In the genomic region with DNA sequence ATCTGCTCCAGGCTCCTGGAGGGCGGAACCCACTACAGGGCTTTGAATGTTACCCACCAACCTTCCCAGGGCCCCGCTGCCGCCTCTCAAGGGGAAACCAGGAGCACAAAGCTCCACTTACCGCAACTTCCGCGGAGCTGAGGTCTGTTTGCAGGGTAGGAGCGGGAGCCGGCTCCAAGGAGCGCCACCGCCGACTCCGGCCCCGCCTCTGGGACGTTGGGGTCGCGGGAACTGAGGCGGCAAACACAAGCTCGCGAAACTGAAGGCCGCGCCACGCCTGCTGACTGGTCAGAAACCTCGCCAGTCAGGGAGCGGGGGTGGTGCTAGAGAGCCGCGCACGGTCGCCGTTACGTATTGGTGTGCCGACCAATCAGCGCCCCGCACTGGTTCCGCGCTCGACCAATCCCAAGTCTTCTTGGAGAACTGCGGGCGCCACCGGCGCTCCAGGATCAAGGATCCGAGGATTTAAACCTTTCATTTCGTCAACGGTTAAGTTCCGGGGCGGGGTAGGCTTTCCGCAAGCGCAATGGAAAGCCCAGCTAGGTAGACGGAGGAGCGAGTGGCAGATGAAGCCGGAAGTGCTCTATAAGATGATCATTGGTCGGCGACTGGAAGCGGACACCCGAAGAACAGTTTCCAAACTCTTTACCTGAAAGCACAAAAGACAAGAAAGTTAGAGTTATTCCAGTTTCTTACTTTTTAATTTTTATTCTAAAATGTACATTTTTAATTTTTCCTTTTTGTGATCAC, we compare ENCODE assay signal across 1 cellular context.
TF ChIP-seq lines count a peak whose summit lies in the region.

A gene (minus strand): TSS at position 233 of the 750 bp plus-strand sequence. CDS start 3,828 bp downstream, outside the sequence.

TF ChIP-seq in HepG2, 621 proteins besides CTCF, POLR2A, EP300 and RAD21 (continued from another document and continues in another):
- TF ChIP-seq, protein P1, sequence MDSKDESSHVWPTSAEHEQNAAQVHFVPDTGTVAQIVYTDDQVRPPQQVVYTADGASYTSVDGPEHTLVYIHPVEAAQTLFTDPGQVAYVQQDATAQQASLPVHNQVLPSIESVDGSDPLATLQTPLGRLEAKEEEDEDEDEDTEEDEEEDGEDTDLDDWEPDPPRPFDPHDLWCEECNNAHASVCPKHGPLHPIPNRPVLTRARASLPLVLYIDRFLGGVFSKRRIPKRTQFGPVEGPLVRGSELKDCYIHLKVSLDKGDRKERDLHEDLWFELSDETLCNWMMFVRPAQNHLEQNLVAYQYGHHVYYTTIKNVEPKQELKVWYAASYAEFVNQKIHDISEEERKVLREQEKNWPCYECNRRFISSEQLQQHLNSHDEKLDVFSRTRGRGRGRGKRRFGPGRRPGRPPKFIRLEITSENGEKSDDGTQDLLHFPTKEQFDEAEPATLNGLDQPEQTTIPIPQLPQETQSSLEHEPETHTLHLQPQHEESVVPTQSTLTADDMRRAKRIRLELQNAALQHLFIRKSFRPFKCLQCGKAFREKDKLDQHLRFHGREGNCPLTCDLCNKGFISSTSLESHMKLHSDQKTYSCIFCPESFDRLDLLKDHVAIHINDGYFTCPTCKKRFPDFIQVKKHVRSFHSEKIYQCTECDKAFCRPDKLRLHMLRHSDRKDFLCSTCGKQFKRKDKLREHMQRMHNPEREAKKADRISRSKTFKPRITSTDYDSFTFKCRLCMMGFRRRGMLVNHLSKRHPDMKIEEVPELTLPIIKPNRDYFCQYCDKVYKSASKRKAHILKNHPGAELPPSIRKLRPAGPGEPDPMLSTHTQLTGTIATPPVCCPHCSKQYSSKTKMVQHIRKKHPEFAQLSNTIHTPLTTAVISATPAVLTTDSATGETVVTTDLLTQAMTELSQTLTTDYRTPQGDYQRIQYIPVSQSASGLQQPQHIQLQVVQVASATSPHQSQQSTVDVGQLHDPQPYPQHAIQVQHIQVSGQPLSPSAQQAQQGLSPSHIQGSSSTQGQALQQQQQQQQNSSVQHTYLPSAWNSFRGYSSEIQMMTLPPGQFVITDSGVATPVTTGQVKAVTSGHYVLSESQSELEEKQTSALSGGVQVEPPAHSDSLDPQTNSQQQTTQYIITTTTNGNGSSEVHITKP (CRISPR knock-in tag; IDR thresholded peaks at IDR 0.05; ENCODE audit: low read depth) = no peak
- TF ChIP-seq MTF1 (CRISPR knock-in tag; IDR thresholded peaks at IDR 0.05) (no peak), ZNF431 (CRISPR knock-in tag; IDR thresholded peaks at IDR 0.05; ENCODE audit: borderline replicate concordance, low read depth) (no peak; the same call in 1 of the 2 replicates), RNF2 (conservative IDR thresholded peaks at IDR 0.05; ENCODE audit: low read depth) (no peak), PHF5A (CRISPR knock-in tag; IDR thresholded peaks at IDR 0.05; ENCODE audit: low read depth, unreplicated experiment) (no peak), GATAD2A (CRISPR knock-in tag; IDR thresholded peaks at IDR 0.05) (0 out of 2 replicates have a peak, but pooled peaks have one; percentile 29), SPEN (CRISPR knock-in tag; IDR thresholded peaks at IDR 0.05; ENCODE audit: low read depth) (no peak; the same call in 1 of the 2 replicates), MEF2D (CRISPR knock-in tag; IDR thresholded peaks at IDR 0.05) (no peak), SOX6 (IDR thresholded peaks at IDR 0.05) (no peak), SOX6 (CRISPR knock-in tag; IDR thresholded peaks at IDR 0.05) (no peak), STAT5B (CRISPR knock-in tag; IDR thresholded peaks at IDR 0.05) (no peak), ARNT (IDR thresholded peaks at IDR 0.05) (no peak)
- TF ChIP-seq, protein P2, sequence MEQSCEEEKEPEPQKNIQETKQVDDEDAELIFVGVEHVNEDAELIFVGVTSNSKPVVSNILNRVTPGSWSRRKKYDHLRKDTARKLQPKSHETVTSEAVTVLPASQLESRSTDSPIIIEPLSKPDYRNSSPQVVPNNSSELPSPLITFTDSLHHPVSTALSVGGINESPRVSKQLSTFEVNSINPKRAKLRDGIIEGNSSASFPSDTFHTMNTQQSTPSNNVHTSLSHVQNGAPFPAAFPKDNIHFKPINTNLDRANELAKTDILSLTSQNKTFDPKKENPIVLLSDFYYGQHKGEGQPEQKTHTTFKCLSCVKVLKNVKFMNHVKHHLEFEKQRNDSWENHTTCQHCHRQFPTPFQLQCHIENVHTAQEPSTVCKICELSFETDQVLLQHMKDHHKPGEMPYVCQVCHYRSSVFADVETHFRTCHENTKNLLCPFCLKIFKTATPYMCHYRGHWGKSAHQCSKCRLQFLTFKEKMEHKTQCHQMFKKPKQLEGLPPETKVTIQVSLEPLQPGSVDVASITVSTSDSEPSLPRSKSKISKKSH (CRISPR knock-in tag; IDR thresholded peaks at IDR 0.05; ENCODE audit: borderline replicate concordance) = 0 out of 2 replicates have a peak, but pooled peaks have one; percentile 65
- TF ChIP-seq, protein P3, sequence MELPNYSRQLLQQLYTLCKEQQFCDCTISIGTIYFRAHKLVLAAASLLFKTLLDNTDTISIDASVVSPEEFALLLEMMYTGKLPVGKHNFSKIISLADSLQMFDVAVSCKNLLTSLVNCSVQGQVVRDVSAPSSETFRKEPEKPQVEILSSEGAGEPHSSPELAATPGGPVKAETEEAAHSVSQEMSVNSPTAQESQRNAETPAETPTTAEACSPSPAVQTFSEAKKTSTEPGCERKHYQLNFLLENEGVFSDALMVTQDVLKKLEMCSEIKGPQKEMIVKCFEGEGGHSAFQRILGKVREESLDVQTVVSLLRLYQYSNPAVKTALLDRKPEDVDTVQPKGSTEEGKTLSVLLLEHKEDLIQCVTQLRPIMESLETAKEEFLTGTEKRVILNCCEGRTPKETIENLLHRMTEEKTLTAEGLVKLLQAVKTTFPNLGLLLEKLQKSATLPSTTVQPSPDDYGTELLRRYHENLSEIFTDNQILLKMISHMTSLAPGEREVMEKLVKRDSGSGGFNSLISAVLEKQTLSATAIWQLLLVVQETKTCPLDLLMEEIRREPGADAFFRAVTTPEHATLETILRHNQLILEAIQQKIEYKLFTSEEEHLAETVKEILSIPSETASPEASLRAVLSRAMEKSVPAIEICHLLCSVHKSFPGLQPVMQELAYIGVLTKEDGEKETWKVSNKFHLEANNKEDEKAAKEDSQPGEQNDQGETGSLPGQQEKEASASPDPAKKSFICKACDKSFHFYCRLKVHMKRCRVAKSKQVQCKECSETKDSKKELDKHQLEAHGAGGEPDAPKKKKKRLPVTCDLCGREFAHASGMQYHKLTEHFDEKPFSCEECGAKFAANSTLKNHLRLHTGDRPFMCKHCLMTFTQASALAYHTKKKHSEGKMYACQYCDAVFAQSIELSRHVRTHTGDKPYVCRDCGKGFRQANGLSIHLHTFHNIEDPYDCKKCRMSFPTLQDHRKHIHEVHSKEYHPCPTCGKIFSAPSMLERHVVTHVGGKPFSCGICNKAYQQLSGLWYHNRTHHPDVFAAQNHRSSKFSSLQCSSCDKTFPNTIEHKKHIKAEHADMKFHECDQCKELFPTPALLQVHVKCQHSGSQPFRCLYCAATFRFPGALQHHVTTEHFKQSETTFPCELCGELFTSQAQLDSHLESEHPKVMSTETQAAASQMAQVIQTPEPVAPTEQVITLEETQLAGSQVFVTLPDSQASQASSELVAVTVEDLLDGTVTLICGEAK (IDR thresholded peaks at IDR 0.05) = no peak
- TF ChIP-seq, protein P3 (CRISPR knock-in tag; IDR thresholded peaks at IDR 0.05) = peak; percentile 62
- TF ChIP-seq, protein P4, sequence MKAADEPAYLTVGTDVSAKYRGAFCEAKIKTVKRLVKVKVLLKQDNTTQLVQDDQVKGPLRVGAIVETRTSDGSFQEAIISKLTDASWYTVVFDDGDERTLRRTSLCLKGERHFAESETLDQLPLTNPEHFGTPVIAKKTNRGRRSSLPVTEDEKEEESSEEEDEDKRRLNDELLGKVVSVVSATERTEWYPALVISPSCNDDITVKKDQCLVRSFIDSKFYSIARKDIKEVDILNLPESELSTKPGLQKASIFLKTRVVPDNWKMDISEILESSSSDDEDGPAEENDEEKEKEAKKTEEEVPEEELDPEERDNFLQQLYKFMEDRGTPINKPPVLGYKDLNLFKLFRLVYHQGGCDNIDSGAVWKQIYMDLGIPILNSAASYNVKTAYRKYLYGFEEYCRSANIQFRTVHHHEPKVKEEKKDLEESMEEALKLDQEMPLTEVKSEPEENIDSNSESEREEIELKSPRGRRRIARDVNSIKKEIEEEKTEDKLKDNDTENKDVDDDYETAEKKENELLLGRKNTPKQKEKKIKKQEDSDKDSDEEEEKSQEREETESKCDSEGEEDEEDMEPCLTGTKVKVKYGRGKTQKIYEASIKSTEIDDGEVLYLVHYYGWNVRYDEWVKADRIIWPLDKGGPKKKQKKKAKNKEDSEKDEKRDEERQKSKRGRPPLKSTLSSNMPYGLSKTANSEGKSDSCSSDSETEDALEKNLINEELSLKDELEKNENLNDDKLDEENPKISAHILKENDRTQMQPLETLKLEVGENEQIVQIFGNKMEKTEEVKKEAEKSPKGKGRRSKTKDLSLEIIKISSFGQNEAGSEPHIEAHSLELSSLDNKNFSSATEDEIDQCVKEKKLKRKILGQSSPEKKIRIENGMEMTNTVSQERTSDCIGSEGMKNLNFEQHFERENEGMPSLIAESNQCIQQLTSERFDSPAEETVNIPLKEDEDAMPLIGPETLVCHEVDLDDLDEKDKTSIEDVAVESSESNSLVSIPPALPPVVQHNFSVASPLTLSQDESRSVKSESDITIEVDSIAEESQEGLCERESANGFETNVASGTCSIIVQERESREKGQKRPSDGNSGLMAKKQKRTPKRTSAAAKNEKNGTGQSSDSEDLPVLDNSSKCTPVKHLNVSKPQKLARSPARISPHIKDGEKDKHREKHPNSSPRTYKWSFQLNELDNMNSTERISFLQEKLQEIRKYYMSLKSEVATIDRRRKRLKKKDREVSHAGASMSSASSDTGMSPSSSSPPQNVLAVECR (CRISPR knock-in tag; IDR thresholded peaks at IDR 0.05; ENCODE audit: borderline replicate concordance) = peak; percentile 100
- TF ChIP-seq, protein P5, sequence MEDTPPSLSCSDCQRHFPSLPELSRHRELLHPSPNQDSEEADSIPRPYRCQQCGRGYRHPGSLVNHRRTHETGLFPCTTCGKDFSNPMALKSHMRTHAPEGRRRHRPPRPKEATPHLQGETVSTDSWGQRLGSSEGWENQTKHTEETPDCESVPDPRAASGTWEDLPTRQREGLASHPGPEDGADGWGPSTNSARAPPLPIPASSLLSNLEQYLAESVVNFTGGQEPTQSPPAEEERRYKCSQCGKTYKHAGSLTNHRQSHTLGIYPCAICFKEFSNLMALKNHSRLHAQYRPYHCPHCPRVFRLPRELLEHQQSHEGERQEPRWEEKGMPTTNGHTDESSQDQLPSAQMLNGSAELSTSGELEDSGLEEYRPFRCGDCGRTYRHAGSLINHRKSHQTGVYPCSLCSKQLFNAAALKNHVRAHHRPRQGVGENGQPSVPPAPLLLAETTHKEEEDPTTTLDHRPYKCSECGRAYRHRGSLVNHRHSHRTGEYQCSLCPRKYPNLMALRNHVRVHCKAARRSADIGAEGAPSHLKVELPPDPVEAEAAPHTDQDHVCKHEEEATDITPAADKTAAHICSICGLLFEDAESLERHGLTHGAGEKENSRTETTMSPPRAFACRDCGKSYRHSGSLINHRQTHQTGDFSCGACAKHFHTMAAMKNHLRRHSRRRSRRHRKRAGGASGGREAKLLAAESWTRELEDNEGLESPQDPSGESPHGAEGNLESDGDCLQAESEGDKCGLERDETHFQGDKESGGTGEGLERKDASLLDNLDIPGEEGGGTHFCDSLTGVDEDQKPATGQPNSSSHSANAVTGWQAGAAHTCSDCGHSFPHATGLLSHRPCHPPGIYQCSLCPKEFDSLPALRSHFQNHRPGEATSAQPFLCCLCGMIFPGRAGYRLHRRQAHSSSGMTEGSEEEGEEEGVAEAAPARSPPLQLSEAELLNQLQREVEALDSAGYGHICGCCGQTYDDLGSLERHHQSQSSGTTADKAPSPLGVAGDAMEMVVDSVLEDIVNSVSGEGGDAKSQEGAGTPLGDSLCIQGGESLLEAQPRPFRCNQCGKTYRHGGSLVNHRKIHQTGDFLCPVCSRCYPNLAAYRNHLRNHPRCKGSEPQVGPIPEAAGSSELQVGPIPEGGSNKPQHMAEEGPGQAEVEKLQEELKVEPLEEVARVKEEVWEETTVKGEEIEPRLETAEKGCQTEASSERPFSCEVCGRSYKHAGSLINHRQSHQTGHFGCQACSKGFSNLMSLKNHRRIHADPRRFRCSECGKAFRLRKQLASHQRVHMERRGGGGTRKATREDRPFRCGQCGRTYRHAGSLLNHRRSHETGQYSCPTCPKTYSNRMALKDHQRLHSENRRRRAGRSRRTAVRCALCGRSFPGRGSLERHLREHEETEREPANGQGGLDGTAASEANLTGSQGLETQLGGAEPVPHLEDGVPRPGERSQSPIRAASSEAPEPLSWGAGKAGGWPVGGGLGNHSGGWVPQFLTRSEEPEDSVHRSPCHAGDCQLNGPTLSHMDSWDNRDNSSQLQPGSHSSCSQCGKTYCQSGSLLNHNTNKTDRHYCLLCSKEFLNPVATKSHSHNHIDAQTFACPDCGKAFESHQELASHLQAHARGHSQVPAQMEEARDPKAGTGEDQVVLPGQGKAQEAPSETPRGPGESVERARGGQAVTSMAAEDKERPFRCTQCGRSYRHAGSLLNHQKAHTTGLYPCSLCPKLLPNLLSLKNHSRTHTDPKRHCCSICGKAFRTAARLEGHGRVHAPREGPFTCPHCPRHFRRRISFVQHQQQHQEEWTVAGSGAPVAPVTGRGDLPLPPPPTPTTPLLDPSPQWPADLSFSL (CRISPR knock-in tag; IDR thresholded peaks at IDR 0.05) = no peak
